Comparison of ENCODE assay signal across 20 cellular contexts in the genomic region with DNA sequence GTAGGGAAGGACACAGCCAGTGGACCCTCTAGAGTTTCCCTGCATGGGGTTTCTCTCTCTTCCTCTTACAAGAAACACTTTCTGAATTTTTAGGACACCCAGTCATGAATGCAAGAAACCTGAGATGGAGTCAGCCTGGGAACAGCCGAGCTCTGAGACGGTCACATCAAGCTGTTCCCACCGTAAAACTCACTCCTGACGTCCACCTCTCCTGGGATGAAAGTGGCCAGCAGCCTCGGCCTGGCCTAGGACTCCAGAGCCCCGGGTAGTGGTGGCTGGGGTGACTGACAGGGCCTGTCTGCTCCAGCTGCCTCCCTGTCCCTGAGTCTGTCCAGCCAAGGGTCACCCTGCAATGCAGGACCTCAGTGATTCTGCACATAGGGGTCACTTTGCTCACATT.
DNase-seq lines count a peak whose midpoint lies in the region; ATAC-seq and TF ChIP-seq lines count a peak whose summit lies in the region.
"Had no signal": no experiment of that assay in that cellular context is flagged by ENCODE, and none has a peak within 500 bp of the region (broad histone marks: within the 10 kb centered on the region; RNA-seq: fewer than 3 reads in every experiment).

No MANE protein-coding gene starts in this region.

- POLR2A ChIA-PET in Panc1 (lab: Charles Lee), result no interaction called here

- no peaks in the 10 kb centered on the region for H3K27me3 ChIP-seq in Panc1 (ENCODE audit: control insufficient read depth, insufficient read depth, low read length)
- no peaks in the 10 kb centered on the region for H3K27me3 ChIP-seq in trophoblast cell (ENCODE audit: insufficient read depth, low read length)

- peaks cover 6% of the 10 kb centered on the region for H3K79me1 ChIP-seq in trophoblast cell (ENCODE audit: low read length)

- H3K36me3 ChIP-seq in Panc1 (ENCODE audit: control insufficient read depth, insufficient read depth, low read length) (no peaks in the 10 kb centered on the region), trophoblast cell (ENCODE audit: control insufficient read depth in 1 of 2, insufficient read depth in 2 of 2, low read length in 2 of 2) (no peaks in the 10 kb centered on the region)

- H3K23ac ChIP-seq in trophoblast cell (ENCODE audit: low read length), result no peak overlapping the region

- intact Hi-C loops in Panc1 (cut with micrococcal nuclease; ENCODE audit: unreplicated experiment), result no loop called here

- peak overlapping the region; percentile 59 for H2AFZ ChIP-seq in trophoblast cell (ENCODE audit: insufficient read depth, low read length, poor library complexity)

- H3K4me1 ChIP-seq in Panc1 (ENCODE audit: control insufficient read depth, insufficient read depth, low read length) (no peaks in the 10 kb centered on the region), trophoblast cell (ENCODE audit: control insufficient read depth in 1 of 2, insufficient read depth in 2 of 2, low read length in 2 of 2) (peaks cover 8 to 11% of the 10 kb centered on the region in 2 experiments)
- H3K4me1 ChIP-seq: A549 had no signal

- peak overlapping the region; percentile 6 for H4K8ac ChIP-seq in trophoblast cell (ENCODE audit: low read depth, low read length)

- H3K4ac ChIP-seq in trophoblast cell (ENCODE audit: low read depth, low read length), result no peak overlapping the region

- peaks cover 2% of the 10 kb centered on the region for H3K79me2 ChIP-seq in trophoblast cell (ENCODE audit: control insufficient read depth, insufficient read depth, low read length, poor library complexity)

- ATAC-seq in Panc1, result 0 out of 2 replicates have a peak, but pooled peaks have one; percentile 45

- H3K27ac ChIP-seq in Panc1 (ENCODE audit: low read length) (no peak overlapping the region), trophoblast cell (ENCODE audit: low read depth, low read length) (peak overlapping the region; percentile 3)
- H3K27ac ChIP-seq: A549, RWPE1 had no signal

- H3K14ac ChIP-seq in trophoblast cell (ENCODE audit: low read length), result peak overlapping the region; percentile 9

- H3K18ac ChIP-seq in trophoblast cell (ENCODE audit: low read length), result no peak overlapping the region

- no TSS peak for BruUV-seq in Panc1 (replicated peaks; lab: Mats Ljungman, UMichigan)

- H2BK5ac ChIP-seq in trophoblast cell (ENCODE audit: low read depth, low read length, poor library complexity), result no peak overlapping the region

- whole genome bisulfite sequencing in trophoblast cell (ENCODE audit: extremely low coverage, insufficient coverage, insufficient read length), result no CpG with 5 or more reads among the region's 6 CpGs

- no peak overlapping the region for H3K4me3 ChIP-seq in Panc1 (ENCODE audit: low read depth in 2 of 2, low read length in 2 of 2)
- H3K4me3 ChIP-seq in trophoblast cell (ENCODE audit: low read depth, low read length), result no peak overlapping the region
- H3K4me3 ChIP-seq: A549 had no signal

- H4K91ac ChIP-seq in trophoblast cell (ENCODE audit: low read depth, low read length), result peak overlapping the region; percentile 19

- H3K9me3 ChIP-seq in Panc1 (ENCODE audit: control insufficient read depth, insufficient read depth, low read depth, low read length), result no peaks in the 10 kb centered on the region
- H3K9me3 ChIP-seq in trophoblast cell (ENCODE audit: insufficient read depth, low read depth, low read length), result no peaks in the 10 kb centered on the region
- H3K9me3 ChIP-seq: A549 had no signal

- in situ Hi-C loops in Panc1 (cut with HindIII; ENCODE audit: low pct_unique_long_range_greater_than_20kb, low sequenced_read_pairs), result no loop called here

- H4K12ac ChIP-seq in trophoblast cell (ENCODE audit: low read depth, low read length), result peak overlapping the region; percentile 35

- CTCF ChIA-PET in Panc1 (lab: Charles Lee), result no interaction called here

- no peak for TF ChIP-seq CTCF in Panc1 (IDR thresholded peaks at IDR 0.05)

- H2BK12ac ChIP-seq in trophoblast cell (ENCODE audit: low read length), result peak overlapping the region; percentile 11

- peak overlapping the region; percentile 15 for H2BK120ac ChIP-seq in trophoblast cell (ENCODE audit: insufficient read depth, low read length, poor library complexity)

- no peak overlapping the region for H3K4me2 ChIP-seq in trophoblast cell (ENCODE audit: low read length)
- H3K4me2 ChIP-seq: A549 had no signal

- no peak overlapping the region for H2AK5ac ChIP-seq in trophoblast cell (ENCODE audit: low read length)

- DNase-seq in ELF-1 (ENCODE audit: low read depth, low spot score) (peak; percentile 72), Panc1 (ENCODE audit: low read depth, low spot score) (no peak), left kidney (ENCODE audit: low read depth, low spot score) (peak; percentile 70), trophoblast cell (no peak), NCI-H187 treated with DMSO at 0.1 percent for 48 hours (lab: John Stamatoyannopoulos, UW) (no peak), NCI-H446 (lab: John Stamatoyannopoulos, UW) (no peak), activated gamma-delta T cell (lab: John Stamatoyannopoulos, UW) (no peak), cerebellar cortex (ENCODE audit: low spot score) (no peak)
- DNase-seq: C1 segment of cervical spinal cord; DMS79 treated with DMSO at 0.1 percent for 48 hours; GDM1; H7; MV-4-11; NCI-H1417 treated with DMSO at 0.1 percent for 48 hours; NCI-H2029; NCI-H2171; NCI-H446 treated with DMSO at 0.1 percent for 48 hours; NK-92 treated with Interleukin-12 subunit alpha and Interleukin-12 subunit beta, amount 100 ng/mL, for 24 hours had no signal

- no peak overlapping the region for H3K9ac ChIP-seq in trophoblast cell (ENCODE audit: low read length)

Comparison
In these comparisons a context has a peak if more than half of its experiments do, and no peak if none do; other contexts are left out.
1. DNase-seq: peak in ELF-1 (single experiment) and left kidney (single experiment); none in Panc1 (single experiment), trophoblast cell (0 of 2), NCI-H187 treated with DMSO at 0.1 percent for 48 hours (single experiment), NCI-H446 (0 of 2), activated gamma-delta T cell (single experiment) and cerebellar cortex (single experiment).